12 cellular contexts compared by ENCODE assay signal in genomic region chr1:235090406-235091069, GRCh38. TPM values are rescaled to one million over a fixed set of nuclear protein-coding genes. Genes with fewer than 3 reads are reported as not detected.
DNase-seq lines count a peak whose midpoint lies in the region; ATAC-seq and TF ChIP-seq lines count a peak whose summit lies in the region.
"Had no signal": no experiment of that assay in that cellular context is flagged by ENCODE, and none has a peak within 500 bp of the region (broad histone marks: within the 10 kb centered on the region; RNA-seq: fewer than 3 reads in every experiment).

No MANE protein-coding gene starts in this region.

- H3K9ac ChIP-seq in SK-N-SH = no peak overlapping the region; the same call in 1 of the 2 replicates

- H3K4me2 ChIP-seq in GM23338 (peak overlapping the region; percentile 33), SK-N-SH (peak overlapping the region; percentile 13; the same call in 1 of the 2 replicates), osteoblast (ENCODE audit: insufficient read depth, low read length) (no peak overlapping the region)

- TF ChIP-seq RAD21 in SK-N-SH (IDR thresholded peaks at IDR 0.05; ENCODE audit: low read length) = no peak

- peaks cover 33% of the 10 kb centered on the region for H3K4me1 Mint-ChIP-seq in GM23338

- peaks cover 13% of the 10 kb centered on the region; the same call in 1 of the 2 replicates for H3F3A ChIP-seq in GM23338 (replicated peaks; ENCODE audit: low read depth)
- H3F3A ChIP-seq in SK-N-SH (replicated peaks; ENCODE audit: insufficient read depth) = no peaks in the 10 kb centered on the region

- H3K4me3 ChIP-seq in GM23338 (peak overlapping the region; percentile 10; the same call in 1 of the 2 replicates), SK-N-SH (ENCODE audit: low read depth in 2 of 2, low read length in 1 of 2) (no peak overlapping the region), gastroesophageal sphincter (no peak overlapping the region), osteoblast (ENCODE audit: insufficient read depth, low read length) (no peak overlapping the region)

- DNase-seq in GM23338 (ENCODE audit: low spot score) (peak; percentile 93), SK-N-SH (no peak), osteoblast (ENCODE audit: insufficient read length, low spot score, missing footprints) (no peak), HuH-7 (ENCODE audit: low spot score) (no peak)
- no peak for DNase-seq in activated CD8-positive, alpha-beta memory T cell treated with anti-CD3 and anti-CD28 coated beads, Interleukin-2, amount 50 U/mL, for 4 hours
- DNase-seq: activated CD4-positive, alpha-beta T cell treated with anti-CD3 and anti-CD28 coated beads, Interleukin-2, amount 50 U/mL, for 48 hours; CD4-positive, CD25-positive, alpha-beta regulatory T cell; midbrain; Right ventricle myocardium superior had no signal

- peaks cover 13% of the 10 kb centered on the region for H3K27me3 Mint-ChIP-seq in GM23338 (ENCODE audit: insufficient read depth, low read depth, poor library complexity)

- peak overlapping the region; percentile 77 for H3K27ac Mint-ChIP-seq in GM23338
- H3K27ac Mint-ChIP-seq: CD4-positive, CD25-positive, alpha-beta regulatory T cell had no signal

- WGBS in SK-N-SH (ENCODE audit: low lambda C conversion rate) = 66% methylated on average over 14 of the region's 20 CpGs
- 43 to 50% methylated on average over 10 to 17 of the region's 20 CpGs for WGBS in gastroesophageal sphincter (ENCODE audit: low coverage in 1 of 2), 2 donors

- H3K9me3 ChIP-seq in SK-N-SH (no peaks in the 10 kb centered on the region), gastroesophageal sphincter (no peaks in the 10 kb centered on the region), osteoblast (ENCODE audit: low read depth, low read length) (no peaks in the 10 kb centered on the region)

- H2AFZ ChIP-seq in GM23338 (no peak overlapping the region), SK-N-SH (ENCODE audit: low read depth) (peak overlapping the region; percentile 67; the same call in 1 of the 2 replicates), osteoblast (ENCODE audit: low read length) (peak overlapping the region; percentile 52)

- TF ChIP-seq EP300 in SK-N-SH (IDR thresholded peaks at IDR 0.05; ENCODE audit: borderline replicate concordance in 1 of 2, low read depth in 1 of 2, low read length in 1 of 2) = no peak
- TF ChIP-seq EP300 in gastroesophageal sphincter (IDR thresholded peaks at IDR 0.05) = no peak

- H3K36me3 Mint-ChIP-seq in GM23338 (ENCODE audit: low read depth) = no peaks in the 10 kb centered on the region
- H3K36me3 Mint-ChIP-seq: CD4-positive, CD25-positive, alpha-beta regulatory T cell had no signal

- H3K9me2 ChIP-seq in GM23338 (ENCODE audit: insufficient read depth) = no peaks in the 10 kb centered on the region
- no peaks in the 10 kb centered on the region for H3K9me2 ChIP-seq in SK-N-SH

- H3K79me2 ChIP-seq in GM23338 (replicated peaks; ENCODE audit: insufficient read depth) = no peaks in the 10 kb centered on the region
- H3K79me2 ChIP-seq in SK-N-SH (ENCODE audit: insufficient read depth) = no peaks in the 10 kb centered on the region
- no peaks in the 10 kb centered on the region for H3K79me2 ChIP-seq in osteoblast (ENCODE audit: insufficient read depth, low read length)

- H3K27me3 ChIP-seq in GM23338 (ENCODE audit: insufficient read depth) = no peaks in the 10 kb centered on the region
- no peaks in the 10 kb centered on the region for H3K27me3 ChIP-seq in SK-N-SH (ENCODE audit: insufficient read depth)
- no peaks in the 10 kb centered on the region for H3K27me3 ChIP-seq in gastroesophageal sphincter
- no peaks in the 10 kb centered on the region for H3K27me3 ChIP-seq in osteoblast (ENCODE audit: insufficient read depth, low read length)

- H4K20me1 ChIP-seq in GM23338 (replicated peaks; ENCODE audit: insufficient read depth) (no peaks in the 10 kb centered on the region), SK-N-SH (ENCODE audit: insufficient read depth) (no peaks in the 10 kb centered on the region), osteoblast (ENCODE audit: insufficient read depth, low read length) (no peaks in the 10 kb centered on the region)

- H3K27ac ChIP-seq in GM23338 (ENCODE audit: low read depth) (peak overlapping the region; percentile 85), SK-N-SH (ENCODE audit: low read depth in 2 of 2, low read length in 1 of 2) (peak overlapping the region in 1 of 2 experiments; percentile 22; a peak in 2 of 4 replicates), gastroesophageal sphincter (peak overlapping the region in 3 of 4 donors; percentile 73 to 76 (median 74)), osteoblast (ENCODE audit: low read depth, low read length) (no peak overlapping the region)

- CTCF ChIA-PET in SK-N-SH (lab: Yijun Ruan, JAX) = interaction anchor here (0.5 to 4.0 kb wide), 10 partner anchors 10 to 604 kb away, joined by 3 to 24 read pairs (median 4); partner anchors contain the start of gene B3GALNT2

- ATAC-seq in GM23338 (peak; percentile 81), gastroesophageal sphincter (peak; percentile 24), HG02938 (IDR thresholded peaks at IDR 0.05; ENCODE audit: unreplicated experiment) (no peak), HG03196 (IDR thresholded peaks at IDR 0.05; ENCODE audit: unreplicated experiment) (no peak)

- POLR2A ChIA-PET in SK-N-SH (lab: Yijun Ruan, JAX) = interaction anchor here (1.7 kb wide), 1 partner anchor 490 kb away, joined by 5 read pairs; no protein-coding TSS in a partner anchor

- no peaks in the 10 kb centered on the region; the same call in 2 of the 3 replicates for H3K9me3 Mint-ChIP-seq in GM23338
- H3K9me3 Mint-ChIP-seq: CD4-positive, CD25-positive, alpha-beta regulatory T cell had no signal

- peaks cover 17% of the 10 kb centered on the region for H3K4me1 ChIP-seq in GM23338 (ENCODE audit: insufficient read depth)
- H3K4me1 ChIP-seq in SK-N-SH (ENCODE audit: control insufficient read depth in 1 of 2, insufficient read depth in 2 of 2, low read depth in 1 of 2, low read length in 1 of 2) = peaks cover 4 to 8% of the 10 kb centered on the region in 2 experiments; a peak in 1 of 4 replicates
- peaks cover 4 to 32% (median 9%) of the 10 kb centered on the region in 3 donors for H3K4me1 ChIP-seq in gastroesophageal sphincter
- peaks cover 10% of the 10 kb centered on the region for H3K4me1 ChIP-seq in osteoblast (ENCODE audit: insufficient read depth, low read length)

- no peak for TF ChIP-seq POLR2A in gastroesophageal sphincter (IDR thresholded peaks at IDR 0.05)

- peak in 1 of 2 experiments; percentile 40; a peak in 2 of 4 replicates for TF ChIP-seq CTCF in GM23338 (conservative IDR thresholded peaks at IDR 0.05; ENCODE audit: low read depth in 2 of 2)
- TF ChIP-seq CTCF in SK-N-SH (IDR thresholded peaks at IDR 0.05) = no peak
- peak in 1 of 4 experiments; percentile 2 for TF ChIP-seq CTCF in gastroesophageal sphincter (IDR thresholded peaks at IDR 0.05)
- TF ChIP-seq CTCF in osteoblast (IDR thresholded peaks at IDR 0.05; ENCODE audit: extremely low read depth, low read depth, low read length) = no peak

- H3K36me3 ChIP-seq in GM23338 (ENCODE audit: insufficient read depth) (no peaks in the 10 kb centered on the region), SK-N-SH (replicated peaks in 1 of 2; ENCODE audit: control insufficient read depth in 1 of 2, insufficient read depth in 2 of 2, low read length in 1 of 2) (no peaks in the 10 kb centered on the region), gastroesophageal sphincter (no peaks in the 10 kb centered on the region), osteoblast (ENCODE audit: insufficient read depth, low read length) (no peaks in the 10 kb centered on the region)

- peak overlapping the region; percentile 38; the same call in 2 of the 3 replicates for H3K4me3 Mint-ChIP-seq in GM23338
- H3K4me3 Mint-ChIP-seq: CD4-positive, CD25-positive, alpha-beta regulatory T cell had no signal

TF ChIP-seq in SK-N-SH, 30 proteins besides CTCF, POLR2A, EP300 and RAD21:
- TF ChIP-seq PBX3 (IDR thresholded peaks at IDR 0.05) = peak; percentile 73
- TF ChIP-seq, protein P1, sequence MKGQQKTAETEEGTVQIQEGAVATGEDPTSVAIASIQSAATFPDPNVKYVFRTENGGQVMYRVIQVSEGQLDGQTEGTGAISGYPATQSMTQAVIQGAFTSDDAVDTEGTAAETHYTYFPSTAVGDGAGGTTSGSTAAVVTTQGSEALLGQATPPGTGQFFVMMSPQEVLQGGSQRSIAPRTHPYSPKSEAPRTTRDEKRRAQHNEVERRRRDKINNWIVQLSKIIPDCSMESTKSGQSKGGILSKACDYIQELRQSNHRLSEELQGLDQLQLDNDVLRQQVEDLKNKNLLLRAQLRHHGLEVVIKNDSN (IDR thresholded peaks at IDR 0.05; ENCODE audit: borderline replicate concordance, low read depth) = no peak

RNA-seq across cellular contexts. Expression of gene TOMM20, which starts 38.1 kb away (rescaled TPM):
- 138 and 159 TPM in 2 replicates for total RNA-seq in GM23338 (2014; rRNA removed; shearing (Covaris generic))
- polyA plus RNA-seq in GM23338 (2016; fragmentation: Nextera tagmentation; extraction: Ambion mirVana) (116 and 138 TPM in 2 replicates), SK-N-SH (2012; rRNA removed) (71.3 and 86.2 TPM in 2 replicates)
- polyA plus RNA-seq in SK-N-SH (2012; cell fraction: cytosol; rRNA removed) = 127 and 146 TPM in 2 replicates
- polyA plus RNA-seq in SK-N-SH (2012; cell fraction: nucleus; rRNA removed) = 19.1 and 35.3 TPM in 2 replicates
- total RNA-seq in gastroesophageal sphincter (100 to 1,000 TPM in 2 of 4 donors, 10 to 100 TPM in 2; 57.8 to 111 (median 99.1) TPM), osteoblast (108 and 110 TPM in 2 replicates)

Comparison
In these comparisons a context has a peak if more than half of its experiments do, and no peak if none do; other contexts are left out.
1. ATAC-seq: peak in GM23338 (single experiment) and gastroesophageal sphincter (single experiment); none in HG02938 (single experiment) and HG03196 (single experiment).